ENCODE assay signal across 30 cellular contexts in the genomic region with DNA sequence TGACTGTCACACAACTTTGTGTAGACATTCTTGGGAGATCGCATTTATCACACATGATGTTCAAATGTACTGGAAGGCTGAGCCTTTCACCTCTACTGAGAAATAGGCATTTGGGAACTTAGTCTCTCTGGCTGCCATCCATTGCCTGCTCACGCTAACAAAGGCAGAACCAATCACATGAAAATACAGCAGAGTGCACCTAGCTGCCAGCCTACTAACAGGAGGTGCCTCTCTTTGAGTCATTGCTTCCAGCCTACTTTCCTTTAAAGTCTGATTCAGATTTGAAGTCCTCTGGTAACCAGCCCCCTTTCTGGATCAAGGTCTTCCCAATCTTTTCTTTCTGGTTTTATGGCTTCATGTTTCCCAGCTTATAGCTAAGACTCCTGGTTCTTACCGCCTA.
"Had no signal": no experiment of that assay in that cellular context is flagged by ENCODE, and none has a peak within 500 bp of the region (broad histone marks: within the 10 kb centered on the region; RNA-seq: fewer than 3 reads in every experiment).

No MANE protein-coding gene starts in this region.

- FAIRE-seq: colon, endometrium, kidney, pancreas, small intestine had no signal

- H3K9me3 Mint-ChIP-seq: memory B cell, WTC11 had no signal

- H3K36me3 Mint-ChIP-seq: memory B cell, WTC11 had no signal

- H3K4me3 Mint-ChIP-seq: memory B cell; naive thymus-derived CD4-positive, alpha-beta T cell; neural crest cell; WTC11 had no signal

- H3K27me3 ChIP-seq: body of pancreas, gastrocnemius medialis, pancreas, sigmoid colon, tibial nerve had no signal

- DNase-seq: activated CD4-positive, alpha-beta T cell treated with anti-CD3 and anti-CD28 coated beads for 1 hour; activated CD8-positive, alpha-beta memory T cell treated with anti-CD3 and anti-CD28 coated beads for 24 hours; activated gamma-delta T cell treated with Interleukin-2 at 50 U/mL for 16 hours; aorta; body of pancreas; dermis blood vessel endothelial cell; effector CD4-positive, alpha-beta T cell; gastrocnemius medialis; glutamatergic neuron; kidney; midbrain; naive thymus-derived CD4-positive, alpha-beta T cell; nucleus accumbens; pancreas; retina; sigmoid colon; small intestine; stimulated activated CD4-positive, alpha-beta T cell treated with anti-CD3 and anti-CD28 coated beads, Interleukin-4, amount 100 ng/mL, for 4 hours; stimulated activated CD8-positive, alpha-beta memory T cell treated with anti-CD3 and anti-CD28 coated beads, Interleukin-4, amount 100 ng/mL, for 48 hours; stimulated activated naive CD4-positive, alpha-beta T cell; T-helper 2 cell had no signal

- H3K27ac ChIP-seq: body of pancreas, epithelial cell of prostate, gastrocnemius medialis, pancreas, prostate gland, sigmoid colon, tibial nerve had no signal

- H3K27me3 Mint-ChIP-seq: naive thymus-derived CD4-positive, alpha-beta T cell had no signal

- ATAC-seq: activated naive CD4-positive, alpha-beta T cell treated with anti-CD3 and anti-CD28 coated beads, Interleukin-2, amount 50 U/mL, for 72 hours; body of pancreas; gastrocnemius medialis; naive thymus-derived CD4-positive, alpha-beta T cell; pancreas; WTC11 had no signal

- H3K27ac Mint-ChIP-seq: activated naive CD4-positive, alpha-beta T cell treated with anti-CD3 and anti-CD28 coated beads, Interleukin-2, amount 50 U/mL, for 72 hours; memory B cell; WTC11 had no signal

- H3K4me1 ChIP-seq: body of pancreas, gastrocnemius medialis, pancreas, prostate gland had no signal
